Comparison of ENCODE assay signal across 12 cellular contexts in the genomic region with DNA sequence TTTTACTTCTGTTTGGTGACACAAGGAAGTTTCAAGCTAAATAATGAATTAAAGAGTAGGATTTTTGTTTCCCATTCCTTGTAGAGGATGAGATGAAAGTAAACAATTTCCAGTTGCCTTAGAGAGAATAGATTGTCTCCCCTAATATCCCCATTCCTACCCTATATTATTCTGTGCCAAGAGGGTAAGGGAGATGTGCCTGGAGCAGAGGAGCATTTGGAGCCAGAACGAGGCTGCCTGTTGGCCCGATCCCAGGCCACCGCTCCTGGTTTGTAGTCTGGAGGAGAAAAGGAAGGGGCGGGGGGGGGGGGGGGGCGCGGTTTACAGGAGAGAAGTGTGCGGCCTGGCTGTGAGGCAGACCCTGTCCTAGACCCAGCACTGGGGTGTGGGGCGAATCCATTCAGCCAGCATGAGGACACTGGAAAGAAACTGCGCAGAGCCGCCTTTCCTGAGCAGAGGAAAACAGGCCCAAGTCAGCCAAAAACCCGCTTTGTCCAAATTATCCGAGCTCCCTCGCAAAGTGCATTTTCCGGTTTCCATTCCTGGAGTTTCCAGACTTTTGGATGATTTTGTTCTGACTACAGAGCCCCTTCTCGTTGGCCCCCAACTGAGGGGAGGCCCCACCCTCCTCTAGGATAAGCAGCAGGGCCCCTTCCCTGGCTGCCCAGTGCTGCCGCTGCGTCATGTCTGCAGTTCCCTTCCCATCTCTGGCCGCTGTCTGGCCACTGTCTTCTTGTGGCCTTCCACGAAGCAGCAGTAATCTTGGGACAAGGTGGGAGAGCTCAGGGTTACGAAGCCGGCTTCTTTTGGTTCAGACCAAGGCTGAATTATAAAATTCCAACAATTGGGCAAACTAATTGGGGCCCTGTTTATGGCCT. TPM values are rescaled to one million over a fixed set of nuclear protein-coding genes. Genes with fewer than 3 reads are reported as not detected.
DNase-seq lines count a peak whose midpoint lies in the region; ATAC-seq, FAIRE-seq and TF ChIP-seq lines count a peak whose summit lies in the region.
"Had no signal": no experiment of that assay in that cellular context is flagged by ENCODE, and none has a peak within 500 bp of the region (broad histone marks: within the 10 kb centered on the region; RNA-seq: fewer than 3 reads in every experiment).

No MANE protein-coding gene starts in this region.

- peaks cover 95% of the 10 kb centered on the region for H3K4me1 ChIP-seq in GM23338 (ENCODE audit: insufficient read depth)
- peaks cover 53 to 66% of the 10 kb centered on the region in 2 experiments for H3K4me1 ChIP-seq in K562 (replicated peaks in 1 of 2; ENCODE audit: control insufficient read depth in 2 of 2, insufficient read depth in 2 of 2, low read length in 2 of 2)
- H3K4me1 ChIP-seq in hepatocyte (ENCODE audit: insufficient read depth), result peaks cover 53% of the 10 kb centered on the region

- ATAC-seq in GM23338 (peak; percentile 5), K562 (peak; percentile 44), HG02973 (IDR thresholded peaks at IDR 0.05; ENCODE audit: unreplicated experiment) (no peak)
- no peak for ATAC-seq in natural killer cell treated with Interleukin-12 subunit alpha and Interleukin-12 subunit beta and Interleukin-15 and Interleukin-18, amount 100 ng/mL, for 72 hours
- ATAC-seq in activated T-cell treated with anti-CD3 and anti-CD28 coated beads, Interleukin-2, amount 50 U/mL, for 4 hours, result no peak

- no peak for TF ChIP-seq RAD21 in K562 (CRISPR knock-in tag; conservative IDR thresholded peaks at IDR 0.05 in 1 of 2, IDR thresholded peaks at IDR 0.05 in 1 of 2)

- no peak for TF ChIP-seq CTCF in GM23338 (conservative IDR thresholded peaks at IDR 0.05; ENCODE audit: low read depth in 2 of 2)
- TF ChIP-seq CTCF in K562 (IDR thresholded peaks at IDR 0.05 in 2 of 3, conservative IDR thresholded peaks at IDR 0.05 in 1 of 3; ENCODE audit: insufficient read depth in 2 of 3, low read depth in 1 of 3, low read length in 3 of 3), result no peak
- no peak for TF ChIP-seq CTCF in hepatocyte (IDR thresholded peaks at IDR 0.05; ENCODE audit: poor library complexity)

- H2AFZ ChIP-seq in GM23338, result no peak overlapping the region
- H2AFZ ChIP-seq in K562 (ENCODE audit: low read depth, low read length), result peak overlapping the region; percentile 33; the same call in 1 of the 2 replicates
- H2AFZ ChIP-seq in hepatocyte, result no peak overlapping the region

- in situ Hi-C loops in K562 (cut with MboI), result no loop called here

- H3K27me3 Mint-ChIP-seq in GM23338 (ENCODE audit: insufficient read depth, low read depth, poor library complexity), result peaks cover 100% of the 10 kb centered on the region
- H3K27me3 Mint-ChIP-seq in natural killer cell treated with Interleukin-12 subunit alpha and Interleukin-12 subunit beta and Interleukin-15 and Interleukin-18, amount 100 ng/mL, for 72 hours, result peaks cover 60 to 62% of the 10 kb centered on the region in 2 donors
- H3K27me3 Mint-ChIP-seq in activated T-cell treated with anti-CD3 and anti-CD28 coated beads, Interleukin-2, amount 50 U/mL, for 4 hours (ENCODE audit: low read depth), result peaks cover 42% of the 10 kb centered on the region

- no peaks in the 10 kb centered on the region for H3K9me2 ChIP-seq in GM23338 (ENCODE audit: insufficient read depth)
- no peaks in the 10 kb centered on the region for H3K9me2 ChIP-seq in hepatocyte (replicated peaks; ENCODE audit: insufficient read depth)

- H3K9me1 ChIP-seq in K562 (ENCODE audit: control insufficient read depth, insufficient read depth, low read length), result no peaks in the 10 kb centered on the region

- no peak for TF ChIP-seq POLR2A in K562 (conservative IDR thresholded peaks at IDR 0.05)

- no peak overlapping the region for H3K27ac Mint-ChIP-seq in GM23338
- no peak overlapping the region for H3K27ac Mint-ChIP-seq in natural killer cell treated with Interleukin-12 subunit alpha and Interleukin-12 subunit beta and Interleukin-15 and Interleukin-18, amount 100 ng/mL, for 72 hours

- CTCF ChIA-PET in K562 (lab: Yijun Ruan, JAX; ENCODE audit: low intra/inter-chr PET ratio), result no interaction called here

- no peak for TF ChIP-seq EP300 in K562 (IDR thresholded peaks at IDR 0.05; ENCODE audit: low read length)

- no TSS peak for BruUV-seq in K562 (replicated peaks; lab: Mats Ljungman, UMichigan)

- H3K36me3 Mint-ChIP-seq in GM23338 (ENCODE audit: low read depth), result no peaks in the 10 kb centered on the region
- no peaks in the 10 kb centered on the region for H3K36me3 Mint-ChIP-seq in natural killer cell treated with Interleukin-12 subunit alpha and Interleukin-12 subunit beta and Interleukin-15 and Interleukin-18, amount 100 ng/mL, for 72 hours
- no peaks in the 10 kb centered on the region for H3K36me3 Mint-ChIP-seq in activated T-cell treated with anti-CD3 and anti-CD28 coated beads, Interleukin-2, amount 50 U/mL, for 4 hours (ENCODE audit: insufficient read depth)

- DNase-seq in GM23338 (ENCODE audit: low spot score) (peak; percentile 70), K562 (ENCODE audit: extremely low read depth in 1 of 4, low spot score in 3 of 4) (peak; percentile 50 to 58 (median 52)), hepatocyte (ENCODE audit: low spot score) (no peak), urothelium cell line (ENCODE audit: low spot score) (no peak)
- no peak for DNase-seq in natural killer cell treated with Interleukin-12 subunit alpha and Interleukin-12 subunit beta and Interleukin-15 and Interleukin-18, amount 100 ng/mL, for 72 hours (ENCODE audit: low spot score)
- DNase-seq in activated T-cell treated with anti-CD3 and anti-CD28 coated beads, Interleukin-2, amount 50 U/mL, for 4 hours, result no peak
- DNase-seq: activated effector memory CD4-positive, alpha-beta T cell treated with Interleukin-2 at 50 U/mL for 16 hours; NCI-H774; trophoblast cell had no signal

- H3K4me3 Mint-ChIP-seq in GM23338, result peak overlapping the region; percentile 24; the same call in 1 of the 3 replicates
- H3K4me3 Mint-ChIP-seq in natural killer cell treated with Interleukin-12 subunit alpha and Interleukin-12 subunit beta and Interleukin-15 and Interleukin-18, amount 100 ng/mL, for 72 hours, result no peak overlapping the region
- H3K4me3 Mint-ChIP-seq in activated T-cell treated with anti-CD3 and anti-CD28 coated beads, Interleukin-2, amount 50 U/mL, for 4 hours, result no peak overlapping the region

- peaks cover 80% of the 10 kb centered on the region for H3K4me1 Mint-ChIP-seq in GM23338
- peaks cover 9 to 24% of the 10 kb centered on the region in 2 donors for H3K4me1 Mint-ChIP-seq in natural killer cell treated with Interleukin-12 subunit alpha and Interleukin-12 subunit beta and Interleukin-15 and Interleukin-18, amount 100 ng/mL, for 72 hours (ENCODE audit: low read depth in 2 of 2)
- H3K4me1 Mint-ChIP-seq in activated T-cell treated with anti-CD3 and anti-CD28 coated beads, Interleukin-2, amount 50 U/mL, for 4 hours (ENCODE audit: low read depth), result peaks cover 19% of the 10 kb centered on the region

- peak overlapping the region; percentile 74 for H3K4me2 ChIP-seq in GM23338
- H3K4me2 ChIP-seq in K562 (ENCODE audit: insufficient read depth, low read length), result peak overlapping the region; percentile 39
- peak overlapping the region; percentile 47 for H3K4me2 ChIP-seq in hepatocyte

- 49% methylated on average over 13 of the region's 21 CpGs for WGBS in K562 (ENCODE audit: insufficient coverage, low coverage, missing lambda C conversion rate)
- 47% methylated on average over 17 of the region's 21 CpGs for WGBS in hepatocyte (ENCODE audit: low lambda C conversion rate, missing lambda C conversion rate)

- H4K20me1 ChIP-seq in GM23338 (replicated peaks; ENCODE audit: insufficient read depth), result peaks cover 40% of the 10 kb centered on the region
- no peaks in the 10 kb centered on the region for H4K20me1 ChIP-seq in K562 (replicated peaks; ENCODE audit: control insufficient read depth, insufficient read depth, low read length)
- peaks cover 37% of the 10 kb centered on the region for H4K20me1 ChIP-seq in hepatocyte (ENCODE audit: insufficient read depth, poor library complexity, severe bottlenecking)

- peak overlapping the region; percentile 23 to 76; a peak in 2 of 4 replicates for H3K9ac ChIP-seq in K562 (ENCODE audit: insufficient read depth in 1 of 2, low read depth in 2 of 2, low read length in 2 of 2)

- H3K9me3 Mint-ChIP-seq in GM23338, result peaks cover 6% of the 10 kb centered on the region
- no peaks in the 10 kb centered on the region for H3K9me3 Mint-ChIP-seq in natural killer cell treated with Interleukin-12 subunit alpha and Interleukin-12 subunit beta and Interleukin-15 and Interleukin-18, amount 100 ng/mL, for 72 hours
- no peaks in the 10 kb centered on the region for H3K9me3 Mint-ChIP-seq in activated T-cell treated with anti-CD3 and anti-CD28 coated beads, Interleukin-2, amount 50 U/mL, for 4 hours

- POLR2A ChIA-PET in K562 (lab: Yijun Ruan, JAX), result interaction anchor here (0.6 to 1.1 kb wide), 4 partner anchors 11 to 652 kb away, joined by 3 read pairs; no protein-coding TSS in a partner anchor

- H3K4me3 ChIP-seq in GM23338 (peak overlapping the region; percentile 42), K562 (no peak overlapping the region), hepatocyte (no peak overlapping the region), skin epidermis (peak overlapping the region in 2 of 7 experiments; percentile 7 to 8)

- H3K79me2 ChIP-seq in GM23338 (replicated peaks; ENCODE audit: insufficient read depth) (no peaks in the 10 kb centered on the region), K562 (ENCODE audit: control insufficient read depth, insufficient read depth, low read length) (peaks cover 92% of the 10 kb centered on the region), hepatocyte (peaks cover 49% of the 10 kb centered on the region)

- FAIRE-seq in K562 (lab: Jason Lieb, UNC), result peak; percentile 82
- FAIRE-seq in urothelium cell line (lab: Jason Lieb, UNC), result no peak
- FAIRE-seq: frontal cortex had no signal

- no peaks in the 10 kb centered on the region for H3K9me3 ChIP-seq in K562 (replicated peaks; ENCODE audit: control insufficient read depth, insufficient read depth, low read depth, low read length)
- no peaks in the 10 kb centered on the region for H3K9me3 ChIP-seq in hepatocyte (ENCODE audit: low read depth)

- peaks cover 67% of the 10 kb centered on the region for H3F3A ChIP-seq in GM23338 (replicated peaks; ENCODE audit: low read depth)

- H3K27ac ChIP-seq in GM23338 (ENCODE audit: low read depth), result no peak overlapping the region
- H3K27ac ChIP-seq in K562 (ENCODE audit: extremely low read depth, low read depth, low read length), result peak overlapping the region; percentile 42; the same call in 2 of the 3 replicates
- H3K27ac ChIP-seq in hepatocyte, result peak overlapping the region; percentile 76
- H3K27ac ChIP-seq in skin epidermis, result peak overlapping the region in 20 of 21 experiments; percentile 37 to 97 (median 91)

- intact Hi-C loops in K562 (cut with micrococcal nuclease), result no loop called here

- H3K36me3 ChIP-seq in GM23338 (ENCODE audit: insufficient read depth) (no peaks in the 10 kb centered on the region), K562 (ENCODE audit: control insufficient read depth, insufficient read depth, low read length) (no peaks in the 10 kb centered on the region), hepatocyte (replicated peaks; ENCODE audit: insufficient read depth, low read depth) (no peaks in the 10 kb centered on the region)

- H3K27me3 ChIP-seq in GM23338 (ENCODE audit: insufficient read depth) (peaks cover 98% of the 10 kb centered on the region), K562 (ENCODE audit: control insufficient read depth in 2 of 2, insufficient read depth in 2 of 2, low read length in 2 of 2) (no peaks in the 10 kb centered on the region), hepatocyte (peaks cover 100% of the 10 kb centered on the region)

RNA-seq across cellular contexts. Expression of gene NFIX, which starts 23.0 kb away (rescaled TPM):
- total RNA-seq in GM23338 (2014; rRNA removed; shearing (Covaris generic)), result 0.14 and 1.2 TPM in 2 replicates
- 0.06 and 0.31 TPM in 2 replicates for polyA plus RNA-seq in GM23338 (2016; fragmentation: Nextera tagmentation; extraction: Ambion mirVana)
- 18.3 and 47.5 TPM in 2 replicates for total RNA-seq in K562 (2011; cell fraction: chromatin; rRNA removed; ENCODE audit: low replicate concordance)
- total RNA-seq in K562 (2011; cell fraction: nucleolus; rRNA removed), result 13.6 and 14.8 TPM in 2 replicates
- 10.4 and 11.4 TPM in 2 replicates for total RNA-seq in K562 (2011; cell fraction: nucleoplasm; rRNA removed)
- total RNA-seq in K562 (2014; rRNA removed), result 5.4 and 7.7 TPM in 2 replicates
- total RNA-seq in K562 (2014; rRNA removed; fragmentation: Illumina TruSeq; extraction: Trizol), result 2.3 and 6.4 TPM in 2 replicates
- 3.1 and 3.8 TPM in 2 replicates for total RNA-seq in K562 (2015; rRNA removed; fragmentation: Illumina TruSeq; extraction: Trizol)
- total RNA-seq in K562 (2021), result 23.1 and 26.8 TPM in 2 replicates
- polyA plus RNA-seq in K562 (2011; rRNA removed), result 2.9 and 5.6 TPM in 2 replicates
- polyA plus RNA-seq in K562 (2011; cell fraction: cytosol; rRNA removed), result 3.2 and 3.6 TPM in 2 replicates
- polyA plus RNA-seq in K562 (2011; cell fraction: nucleus; rRNA removed), result 10.1 and 10.4 TPM in 2 replicates
- polyA plus RNA-seq in K562 (2012), result 8.7 and 9.6 TPM in 2 replicates
- polyA plus RNA-seq in K562 (2014; fragmentation: Illumina TruSeq; extraction: Trizol), result 7.7 and 9.2 TPM in 2 replicates
- polyA plus RNA-seq in K562 (2014; fragmentation: Nextera tagmentation; extraction: Ambion mirVana), result under 1 TPM; 0.28 to 0.34 TPM
- 6.8 and 7.2 TPM in 2 replicates for polyA plus RNA-seq in K562 (2014; rRNA removed)
- polyA minus RNA-seq in K562 (2011; rRNA and poly(A)+ RNA removed), result 2.8 and 3.1 TPM in 2 replicates
- 7.3 and 7.8 TPM in 2 replicates for polyA minus RNA-seq in K562 (2011; cell fraction: cytosol; rRNA and poly(A)+ RNA removed)
- polyA minus RNA-seq in K562 (2011; cell fraction: nucleus; rRNA and poly(A)+ RNA removed), result 5.7 and 7.9 TPM in 2 replicates
- total RNA-seq in hepatocyte, result 3.8 and 12.8 TPM in 2 replicates
- 6.3 and 10.2 TPM in 2 replicates for polyA plus RNA-seq in hepatocyte
- under 1 TPM; 0.31 to 0.89 TPM for total RNA-seq in natural killer cell treated with Interleukin-12 subunit alpha and Interleukin-12 subunit beta and Interleukin-15 and Interleukin-18, amount 100 ng/mL, for 72 hours
- 10 to 100 TPM; 11.1 to 20.4 (median 16.1) TPM for total RNA-seq in activated T-cell treated with anti-CD3 and anti-CD28 coated beads, Interleukin-2, amount 50 U/mL, for 4 hours

RNA-seq across cellular contexts. Expression of gene DAND5, which starts 48.9 kb away (rescaled TPM):
- total RNA-seq in GM23338 (2014; rRNA removed; shearing (Covaris generic)), result 0.28 TPM in 1 of 2 replicates, not detected in the other
- polyA plus RNA-seq in GM23338 (2016; fragmentation: Nextera tagmentation; extraction: Ambion mirVana) (0.10 and 0.18 TPM in 2 replicates), K562 (2011; rRNA removed) (0.60 and 0.89 TPM in 2 replicates), K562 (2014; fragmentation: Illumina TruSeq; extraction: Trizol) (0.71 and 0.83 TPM in 2 replicates), K562 (2014; fragmentation: Nextera tagmentation; extraction: Ambion mirVana) (under 1 TPM; 0.42 to 0.63 TPM), K562 (2014; rRNA removed) (0.50 and 0.66 TPM in 2 replicates), hepatocyte (not detected in 2 replicates)
- 2.2 and 4.9 TPM in 2 replicates for total RNA-seq in K562 (2011; cell fraction: chromatin; rRNA removed; ENCODE audit: low replicate concordance)
- 2.3 and 2.4 TPM in 2 replicates for total RNA-seq in K562 (2011; cell fraction: nucleolus; rRNA removed)
- 2.3 and 3.3 TPM in 2 replicates for total RNA-seq in K562 (2011; cell fraction: nucleoplasm; rRNA removed)
- total RNA-seq in K562 (2014; rRNA removed) (0.27 and 0.82 TPM in 2 replicates), K562 (2014; rRNA removed; fragmentation: Illumina TruSeq; extraction: Trizol) (0.38 and 0.40 TPM in 2 replicates), K562 (2015; rRNA removed; fragmentation: Illumina TruSeq; extraction: Trizol) (0.22 and 0.23 TPM in 2 replicates), K562 (2021) (0.74 and 0.78 TPM in 2 replicates), hepatocyte (0.17 TPM in 1 of 2 replicates, not detected in the other)
- polyA plus RNA-seq in K562 (2011; cell fraction: cytosol; rRNA removed), result 0.71 and 0.72 TPM in 2 replicates
- 1.9 and 3.0 TPM in 2 replicates for polyA plus RNA-seq in K562 (2011; cell fraction: nucleus; rRNA removed)
- polyA plus RNA-seq in K562 (2012), result 0.43 and 0.97 TPM in 2 replicates
- polyA minus RNA-seq in K562 (2011; rRNA and poly(A)+ RNA removed), result 0.18 and 0.28 TPM in 2 replicates
- 0.48 TPM in 1 of 2 replicates, not detected in the other for polyA minus RNA-seq in K562 (2011; cell fraction: cytosol; rRNA and poly(A)+ RNA removed)
- 0.33 TPM in 1 of 2 replicates, not detected in the other for polyA minus RNA-seq in K562 (2011; cell fraction: nucleus; rRNA and poly(A)+ RNA removed)
- not detected for total RNA-seq in natural killer cell treated with Interleukin-12 subunit alpha and Interleukin-12 subunit beta and Interleukin-15 and Interleukin-18, amount 100 ng/mL, for 72 hours
- total RNA-seq in activated T-cell treated with anti-CD3 and anti-CD28 coated beads, Interleukin-2, amount 50 U/mL, for 4 hours, result not detected

Comparison
In these comparisons a context has a peak if more than half of its experiments do, and no peak if none do; other contexts are left out.
1. ATAC-seq: peak in GM23338 (single experiment) and K562 (single experiment); none in natural killer cell treated with Interleukin-12 subunit alpha and Interleukin-12 subunit beta and Interleukin-15 and Interleukin-18, amount 100 ng/mL, for 72 hours (0 of 2), activated T-cell treated with anti-CD3 and anti-CD28 coated beads, Interleukin-2, amount 50 U/mL, for 4 hours (0 of 2) and HG02973 (single experiment).
2. DNase-seq: peak in GM23338 (single experiment) and K562 (4 of 4); none in hepatocyte (single experiment), natural killer cell treated with Interleukin-12 subunit alpha and Interleukin-12 subunit beta and Interleukin-15 and Interleukin-18, amount 100 ng/mL, for 72 hours (single experiment), activated T-cell treated with anti-CD3 and anti-CD28 coated beads, Interleukin-2, amount 50 U/mL, for 4 hours (single experiment) and urothelium cell line (single experiment).
3. Peak in every context shown above with its lines, with median percentiles within 50 percentile points of each other: H3K4me2 ChIP-seq.